ENCODE assay signal across 1 cellular context in genomic region chr7:30026229-30027064, GRCh38.
TF ChIP-seq lines count a peak whose summit lies in the region.

A gene with protein sequence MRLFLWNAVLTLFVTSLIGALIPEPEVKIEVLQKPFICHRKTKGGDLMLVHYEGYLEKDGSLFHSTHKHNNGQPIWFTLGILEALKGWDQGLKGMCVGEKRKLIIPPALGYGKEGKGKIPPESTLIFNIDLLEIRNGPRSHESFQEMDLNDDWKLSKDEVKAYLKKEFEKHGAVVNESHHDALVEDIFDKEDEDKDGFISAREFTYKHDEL (minus strand): TSS chr7:30026702. CDS start chr7:30026508, 194 bp downstream.

TF ChIP-seq in GM23338, 12 proteins besides CTCF, POLR2A, EP300 and RAD21 (continued from another document):
- TF ChIP-seq, protein P1, sequence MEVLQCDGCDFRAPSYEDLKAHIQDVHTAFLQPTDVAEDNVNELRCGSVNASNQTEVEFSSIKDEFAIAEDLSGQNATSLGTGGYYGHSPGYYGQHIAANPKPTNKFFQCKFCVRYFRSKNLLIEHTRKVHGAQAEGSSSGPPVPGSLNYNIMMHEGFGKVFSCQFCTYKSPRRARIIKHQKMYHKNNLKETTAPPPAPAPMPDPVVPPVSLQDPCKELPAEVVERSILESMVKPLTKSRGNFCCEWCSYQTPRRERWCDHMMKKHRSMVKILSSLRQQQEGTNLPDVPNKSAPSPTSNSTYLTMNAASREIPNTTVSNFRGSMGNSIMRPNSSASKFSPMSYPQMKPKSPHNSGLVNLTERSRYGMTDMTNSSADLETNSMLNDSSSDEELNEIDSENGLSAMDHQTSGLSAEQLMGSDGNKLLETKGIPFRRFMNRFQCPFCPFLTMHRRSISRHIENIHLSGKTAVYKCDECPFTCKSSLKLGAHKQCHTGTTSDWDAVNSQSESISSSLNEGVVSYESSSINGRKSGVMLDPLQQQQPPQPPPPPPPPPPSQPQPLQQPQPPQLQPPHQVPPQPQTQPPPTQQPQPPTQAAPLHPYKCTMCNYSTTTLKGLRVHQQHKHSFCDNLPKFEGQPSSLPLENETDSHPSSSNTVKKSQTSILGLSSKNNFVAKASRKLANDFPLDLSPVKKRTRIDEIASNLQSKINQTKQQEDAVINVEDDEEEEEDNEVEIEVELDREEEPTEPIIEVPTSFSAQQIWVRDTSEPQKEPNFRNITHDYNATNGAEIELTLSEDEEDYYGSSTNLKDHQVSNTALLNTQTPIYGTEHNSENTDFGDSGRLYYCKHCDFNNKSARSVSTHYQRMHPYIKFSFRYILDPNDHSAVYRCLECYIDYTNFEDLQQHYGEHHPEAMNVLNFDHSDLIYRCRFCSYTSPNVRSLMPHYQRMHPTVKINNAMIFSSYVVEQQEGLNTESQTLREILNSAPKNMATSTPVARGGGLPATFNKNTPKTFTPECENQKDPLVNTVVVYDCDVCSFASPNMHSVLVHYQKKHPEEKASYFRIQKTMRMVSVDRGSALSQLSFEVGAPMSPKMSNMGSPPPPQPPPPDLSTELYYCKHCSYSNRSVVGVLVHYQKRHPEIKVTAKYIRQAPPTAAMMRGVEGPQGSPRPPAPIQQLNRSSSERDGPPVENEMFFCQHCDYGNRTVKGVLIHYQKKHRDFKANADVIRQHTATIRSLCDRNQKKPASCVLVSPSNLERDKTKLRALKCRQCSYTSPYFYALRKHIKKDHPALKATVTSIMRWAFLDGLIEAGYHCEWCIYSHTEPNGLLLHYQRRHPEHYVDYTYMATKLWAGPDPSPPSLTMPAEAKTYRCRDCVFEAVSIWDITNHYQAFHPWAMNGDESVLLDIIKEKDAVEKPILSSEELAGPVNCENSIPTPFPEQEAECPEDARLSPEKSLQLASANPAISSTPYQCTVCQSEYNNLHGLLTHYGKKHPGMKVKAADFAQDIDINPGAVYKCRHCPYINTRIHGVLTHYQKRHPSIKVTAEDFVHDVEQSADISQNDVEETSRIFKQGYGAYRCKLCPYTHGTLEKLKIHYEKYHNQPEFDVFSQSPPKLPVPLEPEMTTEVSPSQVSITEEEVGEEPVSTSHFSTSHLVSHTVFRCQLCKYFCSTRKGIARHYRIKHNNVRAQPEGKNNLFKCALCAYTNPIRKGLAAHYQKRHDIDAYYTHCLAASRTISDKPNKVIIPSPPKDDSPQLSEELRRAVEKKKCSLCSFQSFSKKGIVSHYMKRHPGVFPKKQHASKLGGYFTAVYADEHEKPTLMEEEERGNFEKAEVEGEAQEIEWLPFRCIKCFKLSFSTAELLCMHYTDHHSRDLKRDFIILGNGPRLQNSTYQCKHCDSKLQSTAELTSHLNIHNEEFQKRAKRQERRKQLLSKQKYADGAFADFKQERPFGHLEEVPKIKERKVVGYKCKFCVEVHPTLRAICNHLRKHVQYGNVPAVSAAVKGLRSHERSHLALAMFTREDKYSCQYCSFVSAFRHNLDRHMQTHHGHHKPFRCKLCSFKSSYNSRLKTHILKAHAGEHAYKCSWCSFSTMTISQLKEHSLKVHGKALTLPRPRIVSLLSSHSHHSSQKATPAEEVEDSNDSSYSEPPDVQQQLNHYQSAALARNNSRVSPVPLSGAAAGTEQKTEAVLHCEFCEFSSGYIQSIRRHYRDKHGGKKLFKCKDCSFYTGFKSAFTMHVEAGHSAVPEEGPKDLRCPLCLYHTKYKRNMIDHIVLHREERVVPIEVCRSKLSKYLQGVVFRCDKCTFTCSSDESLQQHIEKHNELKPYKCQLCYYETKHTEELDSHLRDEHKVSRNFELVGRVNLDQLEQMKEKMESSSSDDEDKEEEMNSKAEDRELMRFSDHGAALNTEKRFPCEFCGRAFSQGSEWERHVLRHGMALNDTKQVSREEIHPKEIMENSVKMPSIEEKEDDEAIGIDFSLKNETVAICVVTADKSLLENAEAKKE (CRISPR knock-in tag; IDR thresholded peaks at IDR 0.05) = no peak
- no peak for TF ChIP-seq ZNF114 (CRISPR knock-in tag; IDR thresholded peaks at IDR 0.05)
TF ChIP-seq in GM23338: peak in this region for 3.
